In genomic region chr22:41448189-41448808, GRCh38 we compare ENCODE assay signal across 8 cellular contexts. TPM values are rescaled to one million over a fixed set of nuclear protein-coding genes. Genes with fewer than 3 reads are reported as not detected.
DNase-seq lines count a peak whose midpoint lies in the region; ATAC-seq and TF ChIP-seq lines count a peak whose summit lies in the region.

No MANE protein-coding gene starts in this region.

- H3K4me3 Mint-ChIP-seq in activated naive CD4-positive, alpha-beta T cell treated with anti-CD3 and anti-CD28 coated beads, Interleukin-2, amount 10 ng/mL, durations not matched to agents 7 days and 5 days, result peak overlapping the region; percentile 82

- H2AK5ac ChIP-seq in neuronal stem cell (ENCODE audit: low read depth, low read length), result peak overlapping the region; percentile 98

- peak overlapping the region; percentile 98 for H3K18ac ChIP-seq in neuronal stem cell (ENCODE audit: low read length)

- no peak for TF ChIP-seq CTCF in gastroesophageal sphincter (IDR thresholded peaks at IDR 0.05)

- H2BK15ac ChIP-seq in neuronal stem cell (ENCODE audit: low read length), result peak overlapping the region; percentile 53

- no peaks in the 10 kb centered on the region for H3K9me3 ChIP-seq in ES-I3 (ENCODE audit: control insufficient read depth, insufficient read depth, low read length)
- no peaks in the 10 kb centered on the region for H3K9me3 ChIP-seq in gastroesophageal sphincter
- no peaks in the 10 kb centered on the region for H3K9me3 ChIP-seq in neuronal stem cell (replicated peaks in 1 of 2; ENCODE audit: control insufficient read depth in 2 of 2, insufficient read depth in 1 of 2, low read depth in 1 of 2, low read length in 2 of 2)
- H3K9me3 ChIP-seq in subcutaneous abdominal adipose tissue (ENCODE audit: control insufficient read depth in 5 of 5, low read length in 5 of 5), result no peaks in the 10 kb centered on the region

- H3K36me3 ChIP-seq in ES-I3 (ENCODE audit: insufficient read depth, low read length) (peaks cover 5% of the 10 kb centered on the region; the same call in 1 of the 2 replicates), gastroesophageal sphincter (peaks cover 0 to 8% of the 10 kb centered on the region in 2 donors), neuronal stem cell (replicated peaks in 1 of 2; ENCODE audit: control insufficient read depth in 2 of 2, insufficient read depth in 2 of 2, low read length in 2 of 2) (peaks cover 2 to 9% of the 10 kb centered on the region in 2 donors), subcutaneous abdominal adipose tissue (ENCODE audit: control insufficient read depth in 5 of 5, insufficient read depth in 5 of 5, low read length in 5 of 5) (peaks cover 0 to under 1% (median 0%) of the 10 kb centered on the region in 5 donors)

- ATAC-seq in gastroesophageal sphincter, result peak; percentile 89

- peak overlapping the region; percentile 90 for H3K4ac ChIP-seq in neuronal stem cell (ENCODE audit: low read length)

- H3K36me3 Mint-ChIP-seq in activated naive CD4-positive, alpha-beta T cell treated with anti-CD3 and anti-CD28 coated beads, Interleukin-2, amount 10 ng/mL, durations not matched to agents 7 days and 5 days, result peaks cover 12% of the 10 kb centered on the region

- peak overlapping the region; percentile 100 for H3K4me2 ChIP-seq in neuronal stem cell (ENCODE audit: insufficient read depth, low read length, poor library complexity, severe bottlenecking)

- peak overlapping the region; percentile 86 for H3K14ac ChIP-seq in neuronal stem cell (ENCODE audit: low read length)

- peak; percentile 88 for TF ChIP-seq EP300 in gastroesophageal sphincter (IDR thresholded peaks at IDR 0.05)

- peak overlapping the region; percentile 91 for H3K27ac Mint-ChIP-seq in activated naive CD4-positive, alpha-beta T cell treated with anti-CD3 and anti-CD28 coated beads, Interleukin-2, amount 10 ng/mL, durations not matched to agents 7 days and 5 days

- POLR2A ChIA-PET in HEK293T (lab: Yijun Ruan, JAX), result interaction anchor here (0.6 to 7.8 kb wide), 23 partner anchors 11 to 1092 kb away, joined by 3 to 148 read pairs (median 4); partner anchors contain the start of genes ACO2, CCDC134, PHF5A and PMM1

- H3K4me3 ChIP-seq in gastroesophageal sphincter (peak overlapping the region; percentile 96 to 97), neuronal stem cell (ENCODE audit: low read length in 2 of 2) (peak overlapping the region; percentile 85 to 87), subcutaneous abdominal adipose tissue (ENCODE audit: low read depth in 1 of 5, low read length in 5 of 5) (peak overlapping the region; percentile 86 to 99 (median 98))

- TF ChIP-seq POLR2A in gastroesophageal sphincter (IDR thresholded peaks at IDR 0.05), result peak; percentile 50 to 70

- peak overlapping the region; percentile 71 for H2AFZ ChIP-seq in neuronal stem cell (ENCODE audit: low read length)

- H3K9ac ChIP-seq in ES-I3 (ENCODE audit: low read depth, low read length) (peak overlapping the region; percentile 98), neuronal stem cell (ENCODE audit: low read depth, low read length, poor library complexity) (peak overlapping the region; percentile 99), subcutaneous abdominal adipose tissue (ENCODE audit: low read length in 5 of 5) (peak overlapping the region; percentile 81 to 99 (median 94))

- DNase-seq in HEK293T (ENCODE audit: extremely low spot score) (peak; percentile 91), NAMALWA (ENCODE audit: low spot score) (peak; percentile 99), SK-MEL-5 (ENCODE audit: low read depth, low spot score) (peak; percentile 100), neuronal stem cell (ENCODE audit: low spot score) (peak; percentile 99)
- DNase-seq in activated naive CD4-positive, alpha-beta T cell treated with anti-CD3 and anti-CD28 coated beads, Interleukin-2, amount 10 ng/mL, durations not matched to agents 7 days and 5 days, result peak; percentile 96

- peak overlapping the region; percentile 91 for H3K23ac ChIP-seq in neuronal stem cell (ENCODE audit: low read depth, low read length, poor library complexity)

- no peaks in the 10 kb centered on the region for H3K27me3 Mint-ChIP-seq in activated naive CD4-positive, alpha-beta T cell treated with anti-CD3 and anti-CD28 coated beads, Interleukin-2, amount 10 ng/mL, durations not matched to agents 7 days and 5 days

- peak overlapping the region; percentile 22 for H4K91ac ChIP-seq in neuronal stem cell (ENCODE audit: low read depth, low read length, poor library complexity)

- no peaks in the 10 kb centered on the region for H3K79me1 ChIP-seq in neuronal stem cell (ENCODE audit: low read depth, low read length)

- peak overlapping the region; percentile 97 for H2BK120ac ChIP-seq in neuronal stem cell (ENCODE audit: low read depth, low read length)

- 0% methylated on average over 2 to 10 of the region's 28 CpGs for WGBS in gastroesophageal sphincter (ENCODE audit: low coverage in 1 of 2), 2 donors
- no CpG with 5 or more reads among the region's 28 CpGs for whole genome bisulfite sequencing in neuronal stem cell (ENCODE audit: extremely low coverage in 2 of 2, insufficient read length in 2 of 2, insufficient replicate concordance in 1 of 2), 2 donors

- CTCF ChIA-PET in HEK293T (lab: Yijun Ruan, JAX), result interaction anchor here (0.6 to 0.9 kb wide), 3 partner anchors 45 to 219 kb away, joined by 4 to 7 read pairs (median 5); no protein-coding TSS in a partner anchor
- CTCF ChIA-PET in activated naive CD4-positive, alpha-beta T cell treated with anti-CD3 and anti-CD28 coated beads, Interleukin-2, amount 10 ng/mL, durations not matched to agents 7 days and 5 days (lab: Charles Lee), result interaction anchor here (0.6 to 1.5 kb wide), 4 partner anchors 20 to 165 kb away, joined by 3 to 6 read pairs (median 4); partner anchors contain the start of genes ACO2 and PHF5A

- peak overlapping the region; percentile 92 for H2BK12ac ChIP-seq in neuronal stem cell (ENCODE audit: low read length)

- H3K4me1 ChIP-seq in ES-I3 (ENCODE audit: insufficient read depth, low read length) (no peaks in the 10 kb centered on the region), gastroesophageal sphincter (peaks cover 0 to 20% (median under 1%) of the 10 kb centered on the region in 3 donors), neuronal stem cell (ENCODE audit: control insufficient read depth in 2 of 2, insufficient read depth in 1 of 2, low read depth in 1 of 2, low read length in 2 of 2) (peaks cover 5 to 11% of the 10 kb centered on the region in 2 donors), subcutaneous abdominal adipose tissue (ENCODE audit: control insufficient read depth in 5 of 5, insufficient read depth in 5 of 5, low read length in 5 of 5) (peaks cover 10 to 54% (median 42%) of the 10 kb centered on the region in 5 donors)

- H3K27ac ChIP-seq in gastroesophageal sphincter (peak overlapping the region; percentile 98 to 100 (median 100)), neuronal stem cell (replicated peaks; ENCODE audit: low read length) (peak overlapping the region; percentile 97), subcutaneous abdominal adipose tissue (ENCODE audit: low read depth, low read length) (peak overlapping the region; percentile 99)

- H2BK5ac ChIP-seq in neuronal stem cell (ENCODE audit: low read length), result peak overlapping the region; percentile 100

- in situ Hi-C loops in SK-MEL-5 (cut with HindIII; ENCODE audit: low pct_unique_long_range_greater_than_20kb, low sequenced_read_pairs), result no loop called here

- H3K27me3 ChIP-seq in gastroesophageal sphincter, result no peaks in the 10 kb centered on the region
- no peaks in the 10 kb centered on the region for H3K27me3 ChIP-seq in neuronal stem cell (ENCODE audit: control insufficient read depth in 3 of 3, insufficient read depth in 3 of 3, low read depth in 1 of 3, low read length in 3 of 3)
- H3K27me3 ChIP-seq in subcutaneous abdominal adipose tissue (ENCODE audit: control insufficient read depth in 5 of 5, insufficient read depth in 4 of 5, low read length in 5 of 5), result no peaks in the 10 kb centered on the region

- H3K4me1 Mint-ChIP-seq in activated naive CD4-positive, alpha-beta T cell treated with anti-CD3 and anti-CD28 coated beads, Interleukin-2, amount 10 ng/mL, durations not matched to agents 7 days and 5 days, result peaks cover 15% of the 10 kb centered on the region

- H4K8ac ChIP-seq in neuronal stem cell (ENCODE audit: low read depth, low read length), result no peak overlapping the region

- H3K9me3 Mint-ChIP-seq in activated naive CD4-positive, alpha-beta T cell treated with anti-CD3 and anti-CD28 coated beads, Interleukin-2, amount 10 ng/mL, durations not matched to agents 7 days and 5 days, result no peaks in the 10 kb centered on the region

TF ChIP-seq in HEK293T, 16 proteins besides CTCF, POLR2A, EP300 and RAD21 (continues in another document):
- TF ChIP-seq ELF4 (IDR thresholded peaks at IDR 0.05), result no peak
- peak; percentile 29; the same call in 1 of the 2 replicates for TF ChIP-seq FOXM1 (IDR thresholded peaks at IDR 0.05; ENCODE audit: borderline replicate concordance)
- TF ChIP-seq HDGF (IDR thresholded peaks at IDR 0.05; ENCODE audit: borderline replicate concordance), result no peak
- TF ChIP-seq ZNF384 (IDR thresholded peaks at IDR 0.05), result peak; percentile 71
- TF ChIP-seq L3MBTL2 (conservative IDR thresholded peaks at IDR 0.05), result no peak
- no peak for TF ChIP-seq ARNT (IDR thresholded peaks at IDR 0.05)

RNA-seq across cellular contexts. Expression of gene TOB2, which starts 1.7 kb away (rescaled TPM):
- total RNA-seq in SK-MEL-5 (2014; rRNA removed; shearing (Covaris generic)), result 19.9 and 23.4 TPM in 2 replicates
- 27.3 and 31.6 TPM in 2 replicates for polyA plus RNA-seq in SK-MEL-5 (2015; cell fraction: cytosol; rRNA removed)
- polyA plus RNA-seq in SK-MEL-5 (2015; cell fraction: nucleus; rRNA removed), result 20.5 and 31.5 TPM in 2 replicates
- 100 to 1,000 TPM in 1 of 4 donors, 10 to 100 TPM in 3; 59.3 to 163 (median 84.1) TPM for total RNA-seq in gastroesophageal sphincter
- polyA plus RNA-seq in neuronal stem cell (2013, experiment 1 of 2), result 30.2 TPM
- 31.5 TPM for polyA plus RNA-seq in neuronal stem cell (2013, experiment 2 of 2)

RNA-seq across cellular contexts. Expression of gene PHF5A, which starts 20.2 kb away (rescaled TPM):
- total RNA-seq in SK-MEL-5 (2014; rRNA removed; shearing (Covaris generic)), result 116 and 124 TPM in 2 replicates
- polyA plus RNA-seq in SK-MEL-5 (2015; cell fraction: cytosol; rRNA removed), result 79.5 and 112 TPM in 2 replicates
- polyA plus RNA-seq in SK-MEL-5 (2015; cell fraction: nucleus; rRNA removed), result 17.8 and 20.1 TPM in 2 replicates
- total RNA-seq in gastroesophageal sphincter, result 10 to 100 TPM; 26.7 to 44.5 (median 39.2) TPM
- 63.9 TPM for polyA plus RNA-seq in neuronal stem cell (2013, experiment 1 of 2)
- 61.6 TPM for polyA plus RNA-seq in neuronal stem cell (2013, experiment 2 of 2)

RNA-seq across cellular contexts. Expression of gene ACO2, which starts 20.6 kb away (rescaled TPM):
- 128 and 133 TPM in 2 replicates for total RNA-seq in SK-MEL-5 (2014; rRNA removed; shearing (Covaris generic))
- 180 and 200 TPM in 2 replicates for polyA plus RNA-seq in SK-MEL-5 (2015; cell fraction: cytosol; rRNA removed)
- polyA plus RNA-seq in SK-MEL-5 (2015; cell fraction: nucleus; rRNA removed), result 75.7 and 81.4 TPM in 2 replicates
- 100 to 1,000 TPM; 115 to 227 (median 132) TPM for total RNA-seq in gastroesophageal sphincter
- 41.4 TPM for polyA plus RNA-seq in neuronal stem cell (2013, experiment 1 of 2)
- polyA plus RNA-seq in neuronal stem cell (2013, experiment 2 of 2), result 40.9 TPM

Comparison
In these comparisons a context has a peak if more than half of its experiments do, and no peak if none do; other contexts are left out.
1. Peak in every context shown above with its lines: DNase-seq, ATAC-seq, H3K4me3 ChIP-seq and H3K27ac ChIP-seq.